Comparison of ENCODE assay signal across 11 cellular contexts in the genomic region with DNA sequence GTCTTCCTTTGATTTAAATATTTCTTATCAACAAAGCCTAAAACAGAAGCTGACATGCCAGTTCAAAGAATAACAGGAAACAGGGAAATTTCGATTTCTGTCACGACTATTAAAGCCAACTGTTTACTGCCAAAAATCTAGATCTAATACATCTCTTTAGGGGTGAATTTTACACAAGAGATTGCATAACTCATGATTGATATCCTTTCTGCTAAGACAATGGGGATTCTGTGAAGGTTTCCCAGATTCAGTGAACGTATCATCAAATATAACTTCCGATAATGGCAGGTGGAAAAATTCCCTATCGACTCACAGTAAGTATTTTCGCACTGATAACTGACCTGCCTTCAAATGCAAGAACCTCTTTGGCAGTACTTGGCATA. TPM values are rescaled to one million over a fixed set of nuclear protein-coding genes. Genes with fewer than 3 reads are reported as not detected.
DNase-seq lines count a peak whose midpoint lies in the region; ATAC-seq, FAIRE-seq and TF ChIP-seq lines count a peak whose summit lies in the region.
"Had no signal": no experiment of that assay in that cellular context is flagged by ENCODE, and none has a peak within 500 bp of the region (broad histone marks: within the 10 kb centered on the region; RNA-seq: fewer than 3 reads in every experiment).

No MANE protein-coding gene starts in this region.

- POLR2A ChIA-PET in CD4-positive, alpha-beta T cell (lab: Charles Lee), result interaction anchor here (0.7 to 2.7 kb wide), 15 partner anchors 11 to 918 kb away, joined by 3 to 28 read pairs (median 5); partner anchors contain the start of genes CCDC28A, CITED2 and HEBP2
- POLR2A ChIA-PET in activated CD4-positive, alpha-beta memory T cell treated with anti-CD3 and anti-CD28 coated beads for 36 hours (lab: Charles Lee), result interaction anchor here (1.0 kb wide), 1 partner anchor 52 kb away, joined by 3 read pairs; no protein-coding TSS in a partner anchor

- H3K27me3 ChIP-seq in CD4-positive, alpha-beta T cell (ENCODE audit: control insufficient read depth, insufficient read depth, low read length), result no peaks in the 10 kb centered on the region
- no peaks in the 10 kb centered on the region for H3K27me3 ChIP-seq in lower lobe of right lung (ENCODE audit: low read depth)

- H3K4me1 Mint-ChIP-seq in CD4-positive, alpha-beta T cell (ENCODE audit: low read depth), result peaks cover 32% of the 10 kb centered on the region
- H3K4me1 Mint-ChIP-seq in activated CD4-positive, alpha-beta memory T cell treated with anti-CD3 and anti-CD28 coated beads for 36 hours (ENCODE audit: low read depth), result peaks cover 26% of the 10 kb centered on the region

- FAIRE-seq in D721Med (lab: Jason Lieb, UNC), result no peak

- no peaks in the 10 kb centered on the region for H3K9me3 ChIP-seq in CD4-positive, alpha-beta T cell (ENCODE audit: control insufficient read depth, low read length)
- H3K9me3 ChIP-seq in lower lobe of right lung, result no peaks in the 10 kb centered on the region

- H3K36me3 ChIP-seq in lower lobe of right lung, result peaks cover 3% of the 10 kb centered on the region

- peaks cover 21% of the 10 kb centered on the region for H3K4me1 ChIP-seq in lower lobe of right lung

- no peaks in the 10 kb centered on the region for H3K27me3 Mint-ChIP-seq in CD4-positive, alpha-beta T cell
- no peaks in the 10 kb centered on the region for H3K27me3 Mint-ChIP-seq in activated CD4-positive, alpha-beta memory T cell treated with anti-CD3 and anti-CD28 coated beads for 36 hours

- CTCF ChIA-PET in CD4-positive, alpha-beta T cell (lab: Charles Lee), result interaction anchor here (1.5 to 1.9 kb wide), 2 partner anchors 12 to 27 kb away, joined by 4 to 5 read pairs; no protein-coding TSS in a partner anchor
- CTCF ChIA-PET in activated CD4-positive, alpha-beta memory T cell treated with anti-CD3 and anti-CD28 coated beads for 36 hours (lab: Charles Lee), result interaction anchor here (1.1 to 1.5 kb wide), 3 partner anchors 26 to 54 kb away, joined by 3 to 5 read pairs (median 4); no protein-coding TSS in a partner anchor

- peak overlapping the region; percentile 18 for H3K27ac ChIP-seq in CD4-positive, alpha-beta T cell (ENCODE audit: low read depth, low read length)
- H3K27ac ChIP-seq in lower lobe of right lung, result peak overlapping the region; percentile 16
- H3K27ac ChIP-seq: C4-2B had no signal

- intact Hi-C loops in CD4-positive, alpha-beta T cell (cut with DNase I, micrococcal nuclease), result loop anchor here in 1 of 2 experiments (2.0 to 5.0 kb wide), 2 partner anchors 52 to 634 kb away; partner anchors contain the start of gene HEBP2
- intact Hi-C loops in activated CD4-positive, alpha-beta memory T cell treated with anti-CD3 and anti-CD28 coated beads for 36 hours (cut with micrococcal nuclease), result no loop called here
- intact Hi-C loops in lower lobe of right lung (cut with DNase I), result no loop called here

- H3K27ac Mint-ChIP-seq in CD4-positive, alpha-beta T cell, result peak overlapping the region; percentile 97
- H3K27ac Mint-ChIP-seq in activated CD4-positive, alpha-beta memory T cell treated with anti-CD3 and anti-CD28 coated beads for 36 hours, result peak overlapping the region; percentile 67

- no peak for ATAC-seq in CD4-positive, alpha-beta T cell (ENCODE audit: poor library complexity)
- ATAC-seq in GM21515 (IDR thresholded peaks at IDR 0.05; ENCODE audit: unreplicated experiment) (peak; percentile 5), lower lobe of right lung (no peak), GM18870 (IDR thresholded peaks at IDR 0.05; ENCODE audit: unreplicated experiment) (no peak)

- no peaks in the 10 kb centered on the region for H3K36me3 Mint-ChIP-seq in CD4-positive, alpha-beta T cell (ENCODE audit: low read depth)
- H3K36me3 Mint-ChIP-seq in activated CD4-positive, alpha-beta memory T cell treated with anti-CD3 and anti-CD28 coated beads for 36 hours, result no peaks in the 10 kb centered on the region

- no peak for TF ChIP-seq CTCF in CD4-positive, alpha-beta T cell (IDR thresholded peaks at IDR 0.05)
- TF ChIP-seq CTCF in lower lobe of right lung (IDR thresholded peaks at IDR 0.05), result no peak
- no peak for TF ChIP-seq CTCF in D721Med (IDR thresholded peaks at IDR 0.05; ENCODE audit: insufficient read depth, missing control alignments)

- no peak overlapping the region for H3K4me3 ChIP-seq in lower lobe of right lung

- peak overlapping the region; percentile 82 for H3K4me3 Mint-ChIP-seq in CD4-positive, alpha-beta T cell
- no peak overlapping the region for H3K4me3 Mint-ChIP-seq in activated CD4-positive, alpha-beta memory T cell treated with anti-CD3 and anti-CD28 coated beads for 36 hours

- DNase-seq in CD4-positive, alpha-beta T cell, result no peak
- no peak for DNase-seq in activated CD4-positive, alpha-beta memory T cell treated with anti-CD3 and anti-CD28 coated beads for 36 hours
- DNase-seq in lower lobe of right lung, result no peak
- DNase-seq in D721Med (ENCODE audit: insufficient read length, low spot score), result no peak
- no peak for DNase-seq in epidermal melanocyte (ENCODE audit: insufficient read length, low spot score)
- DNase-seq in KG1 (lab: John Stamatoyannopoulos, UW), result no peak
- DNase-seq: activated CD8-positive, alpha-beta memory T cell treated with anti-CD3 and anti-CD28 coated beads, Interleukin-2, amount 50 U/mL, for 48 hours; NCI-H187 treated with DMSO at 0.1 percent for 48 hours had no signal

- no peaks in the 10 kb centered on the region for H3K9me3 Mint-ChIP-seq in CD4-positive, alpha-beta T cell
- H3K9me3 Mint-ChIP-seq in activated CD4-positive, alpha-beta memory T cell treated with anti-CD3 and anti-CD28 coated beads for 36 hours, result no peaks in the 10 kb centered on the region

RNA-seq across cellular contexts. Expression of gene NHSL1, which starts 42.9 kb away (rescaled TPM):
- under 1 TPM; 0.06 to 0.08 TPM for total RNA-seq in CD4-positive, alpha-beta T cell
- under 1 TPM; 0.53 to 0.95 TPM for total RNA-seq in activated CD4-positive, alpha-beta memory T cell treated with anti-CD3 and anti-CD28 coated beads for 36 hours
- total RNA-seq in lower lobe of right lung, result 63.7 TPM

RNA-seq across cellular contexts. Expression of gene HEBP2, which starts 52.4 kb away (rescaled TPM):
- total RNA-seq in CD4-positive, alpha-beta T cell, result 10 to 100 TPM; 31.8 to 32.9 TPM
- total RNA-seq in activated CD4-positive, alpha-beta memory T cell treated with anti-CD3 and anti-CD28 coated beads for 36 hours, result 10 to 100 TPM; 49.5 to 49.6 TPM
- total RNA-seq in lower lobe of right lung, result 38.6 TPM

Comparison
In these comparisons a context has a peak if more than half of its experiments do, and no peak if none do; other contexts are left out.
1. RNA of gene NHSL1, which starts 42.9 kb away (total RNA-seq): 63.7 TPM in lower lobe of right lung (single experiment); 0.53 to 0.95 TPM in activated CD4-positive, alpha-beta memory T cell treated with anti-CD3 and anti-CD28 coated beads for 36 hours and 0.06 to 0.08 TPM in CD4-positive, alpha-beta T cell; every median in the first group is over 10 times any median in the second.